10 cellular contexts compared by ENCODE assay signal in the genomic region with DNA sequence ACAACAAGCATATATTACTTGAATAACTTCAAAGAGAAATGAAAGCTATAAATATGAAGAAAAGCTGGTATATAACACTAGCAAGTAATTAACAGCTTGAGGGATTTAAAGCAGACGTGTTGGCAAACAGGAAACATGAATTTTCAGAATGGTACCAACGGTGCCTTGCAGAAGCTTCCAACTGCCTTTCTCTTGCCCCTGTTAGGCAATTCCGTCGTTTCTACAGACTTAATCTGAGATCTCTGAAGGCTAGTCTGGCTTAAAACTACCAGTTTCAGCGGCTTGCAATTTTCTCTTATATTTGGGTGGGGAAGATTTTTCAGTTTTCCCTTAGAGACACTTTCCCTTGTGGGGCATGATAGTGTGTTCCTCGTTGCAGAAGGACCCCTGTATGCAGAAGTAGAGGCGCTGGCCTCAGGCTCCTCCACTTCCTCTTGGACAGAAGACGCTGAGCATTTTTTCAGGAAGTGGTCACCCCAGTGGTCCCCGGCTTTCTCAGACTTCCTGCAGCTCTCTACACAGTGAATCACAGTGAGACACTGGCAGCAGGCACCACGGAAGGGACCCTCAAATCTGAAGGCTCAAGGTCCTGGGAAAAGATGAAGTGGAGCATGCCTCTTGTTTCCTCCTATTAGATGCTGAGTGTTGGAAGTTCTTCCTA. TPM values are rescaled to one million over a fixed set of nuclear protein-coding genes. Genes with fewer than 3 reads are reported as not detected.
DNase-seq lines count a peak whose midpoint lies in the region; ATAC-seq and TF ChIP-seq lines count a peak whose summit lies in the region.
"Had no signal": no experiment of that assay in that cellular context is flagged by ENCODE, and none has a peak within 500 bp of the region (broad histone marks: within the 10 kb centered on the region; RNA-seq: fewer than 3 reads in every experiment).

No MANE protein-coding gene starts in this region.

- TF ChIP-seq CTCF in left lung (IDR thresholded peaks at IDR 0.05) (no peak), hepatocyte (IDR thresholded peaks at IDR 0.05; ENCODE audit: poor library complexity) (no peak)

- H3K27me3 ChIP-seq in left lung: no peaks in the 10 kb centered on the region
- H3K27me3 ChIP-seq in hepatocyte: no peaks in the 10 kb centered on the region

- H3K4me3 ChIP-seq in left lung (peak overlapping the region in 1 of 2 donors; percentile 0), hepatocyte (no peak overlapping the region)

- no peak overlapping the region for H2AFZ ChIP-seq in hepatocyte

- no peaks in the 10 kb centered on the region for H3K79me2 ChIP-seq in hepatocyte

- no peaks in the 10 kb centered on the region for H3K9me2 ChIP-seq in hepatocyte (replicated peaks; ENCODE audit: insufficient read depth)

- H3K27ac ChIP-seq in left lung (peak overlapping the region in 1 of 2 donors; percentile 72), hepatocyte (no peak overlapping the region)

- H3K4me2 ChIP-seq in hepatocyte: no peak overlapping the region

- 62% methylated on average over 10 of the region's 10 CpGs for WGBS in hepatocyte (ENCODE audit: low lambda C conversion rate, missing lambda C conversion rate)

- H3K36me3 ChIP-seq in left lung: no peaks in the 10 kb centered on the region
- no peaks in the 10 kb centered on the region for H3K36me3 ChIP-seq in hepatocyte (replicated peaks; ENCODE audit: insufficient read depth, low read depth)

- intact Hi-C loops in left lung (cut with DNase I): no loop called here

- peak; percentile 79 for ATAC-seq in HG02610 (IDR thresholded peaks at IDR 0.05; ENCODE audit: unreplicated experiment)
- ATAC-seq in left lung: peak; percentile 75
- no peak for ATAC-seq in HG02571 (IDR thresholded peaks at IDR 0.05; ENCODE audit: unreplicated experiment)

- no peaks in the 10 kb centered on the region for H4K20me1 ChIP-seq in hepatocyte (ENCODE audit: insufficient read depth, poor library complexity, severe bottlenecking)

- DNase-seq in Daoy (ENCODE audit: low read depth) (peak; percentile 20), OCI-M1 (lab: John Stamatoyannopoulos, UW) (peak; percentile 25), left lung (peak; percentile 66 to 86), epidermal melanocyte (ENCODE audit: insufficient read length, low spot score) (no peak), inferior parietal cortex (ENCODE audit: extremely low spot score) (no peak), hepatocyte (ENCODE audit: low spot score) (no peak)
- DNase-seq: Calu3 had no signal

- H3K4me1 ChIP-seq in left lung: peaks cover 5 to 45% of the 10 kb centered on the region in 2 donors
- no peaks in the 10 kb centered on the region for H3K4me1 ChIP-seq in hepatocyte (ENCODE audit: insufficient read depth)

- H3K9me3 ChIP-seq in left lung (peaks cover 0 to 2% of the 10 kb centered on the region in 2 donors), hepatocyte (ENCODE audit: low read depth) (no peaks in the 10 kb centered on the region)

RNA-seq across cellular contexts. Expression of gene SLC16A14, which starts 56.2 kb away (rescaled TPM):
- total RNA-seq in Daoy (2014; rRNA removed; shearing (Covaris generic)): 1.9 and 2.1 TPM in 2 replicates
- 1 to 10 TPM; 3.1 to 5.5 TPM for total RNA-seq in left lung
- 1.8 and 2.1 TPM in 2 replicates for total RNA-seq in hepatocyte
- 0.79 and 1.3 TPM in 2 replicates for polyA plus RNA-seq in hepatocyte
- total RNA-seq: SK-MEL-5 had no signal

Comparison
In these comparisons a context has a peak if more than half of its experiments do, and no peak if none do; other contexts are left out.
1. DNase-seq: peak in Daoy (single experiment), OCI-M1 (single experiment) and left lung (2 of 2); none in epidermal melanocyte (single experiment), inferior parietal cortex (single experiment) and hepatocyte (single experiment).